Comparison of ENCODE assay signal across 16 cellular contexts in genomic region chr2:120804446-120804845, GRCh38.
DNase-seq lines count a peak whose midpoint lies in the region; ATAC-seq, FAIRE-seq and TF ChIP-seq lines count a peak whose summit lies in the region.
"Had no signal": no experiment of that assay in that cellular context is flagged by ENCODE, and none has a peak within 500 bp of the region (broad histone marks: within the 10 kb centered on the region; RNA-seq: fewer than 3 reads in every experiment).

No MANE protein-coding gene starts in this region.

- no peak for TF ChIP-seq CTCF in H1 (IDR thresholded peaks at IDR 0.05; ENCODE audit: control extremely low read depth in 1 of 3, insufficient read depth in 1 of 3, low read depth in 1 of 3, low read length in 3 of 3)
- TF ChIP-seq CTCF in neural progenitor cell (IDR thresholded peaks at IDR 0.05): no peak

- no peak overlapping the region for H2BK20ac ChIP-seq in H1 (ENCODE audit: low read length)

- H3K4me2 ChIP-seq in BLaER1: peak overlapping the region; percentile 78
- no peak overlapping the region for H3K4me2 ChIP-seq in H1 (ENCODE audit: insufficient read depth in 1 of 2, low read depth in 2 of 2, low read length in 2 of 2)
- no peak overlapping the region for H3K4me2 ChIP-seq in neural progenitor cell
- H3K4me2 ChIP-seq: A549, SK-N-SH had no signal

- peaks cover 29% of the 10 kb centered on the region for H3K4me1 Mint-ChIP-seq in neural progenitor cell
- H3K4me1 Mint-ChIP-seq: CD4-positive, alpha-beta memory T cell had no signal

- no peaks in the 10 kb centered on the region; the same call in 1 of the 2 replicates for H3K23me2 ChIP-seq in H1 (ENCODE audit: low read depth, low read length)

- H3K4ac ChIP-seq in H1 (replicated peaks; ENCODE audit: insufficient read length, low read depth, low read length): no peak overlapping the region

- no peak overlapping the region for H4K91ac ChIP-seq in H1 (replicated peaks; ENCODE audit: insufficient read length, low read length)

- ATAC-seq in HG02884 (IDR thresholded peaks at IDR 0.05; ENCODE audit: unreplicated experiment): no peak

- no peak overlapping the region for H3K18ac ChIP-seq in H1 (ENCODE audit: extremely low read depth, low read length)

- CTCF ChIA-PET in H1 (lab: Charles Lee; ENCODE audit: partially characterized antibody): interaction anchor here (0.7 to 1.6 kb wide), 3 partner anchors 76 to 124 kb away, joined by 3 to 4 read pairs (median 3); no protein-coding TSS in a partner anchor

- H3K9ac ChIP-seq in BLaER1 (no peak overlapping the region), H1 (replicated peaks in 1 of 4; ENCODE audit: extremely low read depth in 1 of 4, low read depth in 3 of 4, low read length in 3 of 4) (no peak overlapping the region; a peak in 1 of 7 replicates), neural progenitor cell (no peak overlapping the region)
- H3K9ac ChIP-seq: SK-N-SH had no signal

- peak; percentile 84 for DNase-seq in DMS79 treated with DMSO at 0.1 percent for 48 hours (lab: John Stamatoyannopoulos, UW)
- peak; percentile 30 for DNase-seq in NCI-H345 (lab: John Stamatoyannopoulos, UW)
- DNase-seq in H1 (ENCODE audit: low read depth in 1 of 2, low spot score in 2 of 2): no peak
- DNase-seq in NCI-H526 treated with DMSO at 0.1 percent for 48 hours (lab: John Stamatoyannopoulos, UW): no peak
- DNase-seq in D341Med (ENCODE audit: low spot score): no peak
- no peak for DNase-seq in neural progenitor cell (ENCODE audit: low spot score)
- DNase-seq: AML-193; CD4-positive, alpha-beta memory T cell; EL; MG63; NCI-H1436; NCI-H2107; SK-N-SH had no signal

- H4K5ac ChIP-seq in H1 (ENCODE audit: insufficient read length, low read depth, low read length): no peak overlapping the region

- H3K9me3 ChIP-seq in BLaER1 (no peaks in the 10 kb centered on the region), H1 (ENCODE audit: insufficient read depth in 2 of 2, low read depth in 1 of 2, low read length in 1 of 2) (no peaks in the 10 kb centered on the region), neural progenitor cell (ENCODE audit: low read depth) (no peaks in the 10 kb centered on the region)
- H3K9me3 ChIP-seq: A549, MG63, SK-N-SH had no signal

- H2AFZ ChIP-seq in H1 (ENCODE audit: low read length) (no peak overlapping the region), neural progenitor cell (replicated peaks) (no peak overlapping the region)

- no peak overlapping the region for H2AK5ac ChIP-seq in H1 (ENCODE audit: low read depth, low read length)

- no peak overlapping the region for H2BK5ac ChIP-seq in H1 (ENCODE audit: low read depth, low read length)

- H3K27ac Mint-ChIP-seq in neural progenitor cell: no peak overlapping the region
- H3K27ac Mint-ChIP-seq: CD4-positive, alpha-beta memory T cell had no signal

- peaks cover 20% of the 10 kb centered on the region for H3K36me3 Mint-ChIP-seq in neural progenitor cell
- H3K36me3 Mint-ChIP-seq: CD4-positive, alpha-beta memory T cell had no signal

- H3K4me3 Mint-ChIP-seq in neural progenitor cell: no peak overlapping the region
- H3K4me3 Mint-ChIP-seq: CD4-positive, alpha-beta memory T cell had no signal

- H4K20me1 ChIP-seq in BLaER1 (no peaks in the 10 kb centered on the region), H1 (replicated peaks in 1 of 2; ENCODE audit: control insufficient read depth in 1 of 2, insufficient read depth in 2 of 2, low read length in 2 of 2) (peaks cover 10 to 13% of the 10 kb centered on the region in 2 experiments), neural progenitor cell (ENCODE audit: low read depth) (peaks cover 90% of the 10 kb centered on the region)

- H3K36me3 ChIP-seq in BLaER1: no peaks in the 10 kb centered on the region
- peaks cover 0 to 11% (median 4%) of the 10 kb centered on the region in 4 experiments; a peak in 4 of 8 replicates for H3K36me3 ChIP-seq in H1 (ENCODE audit: control insufficient read depth in 2 of 4, insufficient read depth in 4 of 4, low read length in 3 of 4)
- H3K36me3 ChIP-seq in neural progenitor cell: no peaks in the 10 kb centered on the region
- H3K36me3 ChIP-seq: MG63 had no signal

- H3K14ac ChIP-seq in H1 (ENCODE audit: insufficient read length): no peak overlapping the region

- TF ChIP-seq EP300 in H1 (IDR thresholded peaks at IDR 0.05; ENCODE audit: borderline replicate concordance in 1 of 2, low read depth in 2 of 2, low read length in 2 of 2): no peak

- H3K9me3 Mint-ChIP-seq in neural progenitor cell: no peaks in the 10 kb centered on the region

- 87% methylated on average over 6 of the region's 6 CpGs; no CpG with 5 or more reads in 1 of the 2 experiments for WGBS in H1 (ENCODE audit: extremely low coverage in 1 of 2, insufficient coverage in 1 of 2, insufficient read length in 1 of 2, insufficient replicate concordance in 2 of 2, low coverage in 1 of 2, low lambda C conversion rate in 2 of 2, missing lambda C conversion rate in 1 of 2), 2 experiments

- no peak for FAIRE-seq in H1 (lab: Jason Lieb, UNC)
- FAIRE-seq: A549 had no signal

- POLR2A ChIA-PET in H1 (lab: Charles Lee; ENCODE audit: partially characterized antibody): interaction anchor here (0.9 kb wide), 1 partner anchor 16 kb away, joined by 3 read pairs; no protein-coding TSS in a partner anchor

- no peaks in the 10 kb centered on the region for H3F3A ChIP-seq in neural progenitor cell (ENCODE audit: low read depth)

- no peaks in the 10 kb centered on the region for H3K27me3 Mint-ChIP-seq in neural progenitor cell (ENCODE audit: insufficient read depth, low read depth)
- H3K27me3 Mint-ChIP-seq: CD4-positive, alpha-beta memory T cell had no signal

- no peak for TF ChIP-seq RAD21 in H1 (IDR thresholded peaks at IDR 0.05 in 1 of 2, conservative IDR thresholded peaks at IDR 0.05 in 1 of 2; ENCODE audit: low read depth in 2 of 2, low read length in 2 of 2)

- H3K56ac ChIP-seq in H1 (replicated peaks; ENCODE audit: insufficient read length, low read depth, low read length): no peak overlapping the region

- H3K27ac ChIP-seq in BLaER1 (no peak overlapping the region), H1 (ENCODE audit: low read depth, low read length) (no peak overlapping the region), neural progenitor cell (no peak overlapping the region)

- no peak overlapping the region; the same call in 1 of the 2 replicates for H2BK15ac ChIP-seq in H1 (ENCODE audit: low read length)

- H4K8ac ChIP-seq in H1 (ENCODE audit: extremely low read depth, insufficient read depth, low read length): peak overlapping the region; percentile 75; the same call in 1 of the 2 replicates

- H3K4me1 ChIP-seq in BLaER1: peaks cover 67% of the 10 kb centered on the region
- peaks cover 4 to 15% (median 9%) of the 10 kb centered on the region in 4 experiments; a peak in 6 of 7 replicates for H3K4me1 ChIP-seq in H1 (replicated peaks in 1 of 4; ENCODE audit: control insufficient read depth in 3 of 4, insufficient read depth in 4 of 4, low read length in 3 of 4)
- no peaks in the 10 kb centered on the region for H3K4me1 ChIP-seq in neural progenitor cell

- no peak for TF ChIP-seq POLR2A in H1 (IDR thresholded peaks at IDR 0.05; ENCODE audit: control extremely low read depth in 1 of 2, low read depth in 2 of 2, low read length in 2 of 2)

- H3K79me2 ChIP-seq in H1 (ENCODE audit: control insufficient read depth in 1 of 2, insufficient read depth in 2 of 2, low read length in 2 of 2) (peaks cover 0 to 35% of the 10 kb centered on the region in 2 experiments; a peak in 1 of 4 replicates), neural progenitor cell (ENCODE audit: low read depth) (peaks cover 12% of the 10 kb centered on the region)

- H3K27me3 ChIP-seq in BLaER1: no peaks in the 10 kb centered on the region
- no peaks in the 10 kb centered on the region; a peak in 1 of 7 replicates for H3K27me3 ChIP-seq in H1 (replicated peaks in 1 of 4; ENCODE audit: control insufficient read depth in 3 of 4, extremely low read depth in 1 of 4, insufficient read depth in 3 of 4, low read length in 3 of 4)
- no peaks in the 10 kb centered on the region for H3K27me3 ChIP-seq in neural progenitor cell
- H3K27me3 ChIP-seq: MG63 had no signal

- H2BK120ac ChIP-seq in H1 (replicated peaks; ENCODE audit: low read depth, low read length): no peak overlapping the region

- no peak overlapping the region for H3K23ac ChIP-seq in H1 (ENCODE audit: insufficient read length)

- no peak overlapping the region for H2BK12ac ChIP-seq in H1 (ENCODE audit: low read depth, low read length)

- peaks cover 33% of the 10 kb centered on the region for H3K79me1 ChIP-seq in H1 (ENCODE audit: low read depth, low read length)

- H3K4me3 ChIP-seq in BLaER1 (no peak overlapping the region), H1 (ENCODE audit: extremely low read depth in 1 of 4, insufficient read depth in 2 of 4, low read depth in 3 of 4, low read length in 4 of 4) (no peak overlapping the region), neural progenitor cell (no peak overlapping the region)
- H3K4me3 ChIP-seq: A549, MG63 had no signal

TF ChIP-seq in H1, 55 proteins besides CTCF, POLR2A, EP300 and RAD21 (continues in another document):
- no peak for TF ChIP-seq SAP30 (IDR thresholded peaks at IDR 0.05; ENCODE audit: insufficient read depth, insufficient replicate concordance, low read length)
- TF ChIP-seq ATF2 (IDR thresholded peaks at IDR 0.05; ENCODE audit: low read length): no peak
- TF ChIP-seq SP1 (IDR thresholded peaks at IDR 0.05; ENCODE audit: low read depth, low read length): no peak
- TF ChIP-seq CBX5 (IDR thresholded peaks at IDR 0.05; ENCODE audit: low read depth, low read length): no peak
- no peak for TF ChIP-seq ASH2L (IDR thresholded peaks at IDR 0.05; ENCODE audit: low read length)
- TF ChIP-seq SIX5 (IDR thresholded peaks at IDR 0.05; ENCODE audit: low read depth, low read length): no peak
- TF ChIP-seq SP2 (IDR thresholded peaks at IDR 0.05; ENCODE audit: low read length): no peak
- no peak for TF ChIP-seq ZNF274 (IDR thresholded peaks at IDR 0.05; ENCODE audit: borderline replicate concordance, extremely low read depth, low read length)
- TF ChIP-seq KDM1A (IDR thresholded peaks at IDR 0.05; ENCODE audit: borderline replicate concordance, low read length): no peak
- TF ChIP-seq CBX8 (IDR thresholded peaks at IDR 0.05; ENCODE audit: borderline replicate concordance, low read depth, low read length): no peak
- TF ChIP-seq YY1 (IDR thresholded peaks at IDR 0.05; ENCODE audit: low read depth, low read length): no peak
- TF ChIP-seq RXRA (IDR thresholded peaks at IDR 0.05; ENCODE audit: insufficient read depth, low read depth, low read length): no peak

Comparison
In these comparisons a context has a peak if more than half of its experiments do, and no peak if none do; other contexts are left out.
1. DNase-seq: peak in DMS79 treated with DMSO at 0.1 percent for 48 hours (single experiment) and NCI-H345 (single experiment); none in H1 (0 of 2), NCI-H526 treated with DMSO at 0.1 percent for 48 hours (single experiment), D341Med (single experiment) and neural progenitor cell (single experiment).